Comparison of ENCODE assay signal across 6 cellular contexts in the genomic region with DNA sequence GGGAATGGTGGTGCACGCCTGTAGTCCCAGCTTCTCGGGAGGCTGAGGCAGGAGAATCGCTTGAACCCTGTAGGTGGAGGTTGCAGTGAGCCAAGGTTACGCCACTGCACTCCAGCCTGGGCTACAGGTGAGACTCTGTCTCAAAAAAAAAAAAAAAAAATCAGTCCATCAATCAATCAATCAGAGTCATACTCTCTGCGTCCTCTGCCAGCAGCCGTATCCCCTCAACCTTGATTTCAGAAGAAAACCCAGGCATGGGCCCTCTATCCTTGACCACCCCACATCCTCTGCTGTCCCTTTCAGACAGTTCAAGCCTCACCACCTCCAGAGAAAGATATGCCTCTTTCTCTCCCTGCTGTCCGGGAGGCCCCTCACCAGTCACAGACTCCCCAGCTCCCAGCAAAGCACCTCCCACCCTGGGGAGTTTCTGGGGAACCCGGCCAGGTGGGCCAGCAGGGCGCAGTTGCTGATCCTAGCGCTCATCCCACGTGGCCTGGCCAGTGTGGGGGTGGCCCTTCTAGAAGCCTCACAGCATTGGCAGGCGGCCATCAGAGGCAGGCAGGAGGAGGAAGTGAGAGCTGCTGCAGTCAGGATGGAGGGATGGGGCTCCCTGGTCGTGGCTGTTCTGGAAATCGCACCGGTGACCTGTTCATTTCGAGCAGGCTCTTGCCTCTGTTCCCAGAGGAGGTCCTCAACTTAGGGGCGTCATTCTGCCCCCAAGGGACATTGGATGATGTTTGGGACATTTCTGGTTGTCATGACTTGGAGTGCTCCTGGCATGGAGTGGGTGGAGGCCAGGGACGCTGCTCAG. TPM values are rescaled to one million over a fixed set of nuclear protein-coding genes. Genes with fewer than 3 reads are reported as not detected.
A peak's percentile ranks its signal among the peaks of the same experiment; 100 is the strongest.
DNase-seq lines count a peak whose midpoint lies in the region; ATAC-seq, FAIRE-seq and TF ChIP-seq lines count a peak whose summit lies in the region.

No MANE protein-coding gene starts in this region.

- H3K27me3 ChIP-seq in BLaER1 treated with 17β-estradiol and CSF1 and Interleukin-3, amounts not matched to agents 10 nM and 100 nM, result no peaks in the 10 kb centered on the region
- H3K27me3 ChIP-seq in GM12878 (replicated peaks in 1 of 2; ENCODE audit: control insufficient read depth in 2 of 2, insufficient read depth in 2 of 2, low read length in 1 of 2) (no peaks in the 10 kb centered on the region), HAP-1 (ENCODE audit: low read depth) (no peaks in the 10 kb centered on the region)

- peak; percentile 95 for FAIRE-seq in GM12878 (lab: Jason Lieb, UNC)

- peaks cover 57 to 69% (median 63%) of the 10 kb centered on the region in 10 experiments for H3K4me1 ChIP-seq in BLaER1 treated with 17β-estradiol and CSF1 and Interleukin-3, amounts not matched to agents 10 nM and 100 nM
- H3K4me1 ChIP-seq in GM12878 (ENCODE audit: control insufficient read depth, insufficient read depth, low read length) (peaks cover 14% of the 10 kb centered on the region), HAP-1 (no peaks in the 10 kb centered on the region; the same call in 1 of the 2 replicates)

- peak overlapping the region; percentile 36 to 95 (median 71); a peak in 21 of 22 replicates for H3K27ac ChIP-seq in BLaER1 treated with 17β-estradiol and CSF1 and Interleukin-3, amounts not matched to agents 10 nM and 100 nM
- peak overlapping the region; percentile 74 for H3K27ac ChIP-seq in GM12878 (ENCODE audit: control insufficient read depth, insufficient read depth)

- intact Hi-C loops in GM12878 (cut with micrococcal nuclease; ENCODE audit: unreplicated experiment), result loop anchor here (5.0 to 10.0 kb wide), 2 partner anchors 99 to 172 kb away; a partner anchor contains a TSS

- H3K4me1 Mint-ChIP-seq in IgD-negative memory B cell (peaks cover 13 to 20% (median 19%) of the 10 kb centered on the region in 3 donors), nephron (peaks cover 8% of the 10 kb centered on the region)

- H3K9me3 ChIP-seq in BLaER1 treated with 17β-estradiol and CSF1 and Interleukin-3, amounts not matched to agents 10 nM and 100 nM (replicated peaks in 1 of 11), result no peaks in the 10 kb centered on the region; a peak in 1 of 22 replicates
- no peaks in the 10 kb centered on the region for H3K9me3 ChIP-seq in GM12878 (replicated peaks; ENCODE audit: control insufficient read depth, insufficient read depth, low read length)
- no peaks in the 10 kb centered on the region for H3K9me3 ChIP-seq in HAP-1

- RAD21 ChIA-PET in GM12878 (lab: Charles Lee; ENCODE audit: unreplicated experiment), result interaction anchor here (0.6 to 1.3 kb wide), 5 partner anchors 8 to 411 kb away, joined by 3 read pairs; a partner anchor contains a TSS

- H3K27me3 Mint-ChIP-seq in IgD-negative memory B cell (no peaks in the 10 kb centered on the region), nephron (ENCODE audit: low read depth) (no peaks in the 10 kb centered on the region)

- TF ChIP-seq RAD21 in GM12878 (IDR thresholded peaks at IDR 0.05; ENCODE audit: insufficient read depth, low read depth, low read length), result 0 out of 2 replicates have a peak, but pooled peaks have one; percentile 1

- H3K27ac Mint-ChIP-seq in IgD-negative memory B cell (peak overlapping the region; percentile 53 to 98 (median 95)), nephron (peak overlapping the region; percentile 61 to 94 (median 91))

- ATAC-seq in GM12878 (peak; percentile 69), HG02610 (IDR thresholded peaks at IDR 0.05; ENCODE audit: unreplicated experiment) (no peak)

- CTCF ChIA-PET in GM12878 (lab: Yijun Ruan, JAX), result interaction anchor here (0.6 to 1.0 kb wide), 4 partner anchors 27 to 110 kb away, joined by 3 read pairs; no protein-coding TSS in a partner anchor

- DNase-seq in GM12878 (ENCODE audit: low read depth, low spot score) (peak; percentile 54), HAP-1 (ENCODE audit: low spot score in 2 of 2) (no peak)

- peak overlapping the region; percentile 41 to 100 (median 64); a peak in 20 of 22 replicates for H3K9ac ChIP-seq in BLaER1 treated with 17β-estradiol and CSF1 and Interleukin-3, amounts not matched to agents 10 nM and 100 nM
- peak overlapping the region; percentile 41; the same call in 1 of the 2 replicates for H3K9ac ChIP-seq in GM12878 (ENCODE audit: control insufficient read depth, insufficient read depth, low read length)

- SMC1A ChIA-PET in GM12878 (lab: Charles Lee; ENCODE audit: uncharacterized antibody, unreplicated experiment), result interaction anchor here (1.6 to 1.8 kb wide), 2 partner anchors 27 to 28 kb away, joined by 3 to 4 read pairs; no protein-coding TSS in a partner anchor

- WGBS in GM12878 (ENCODE audit: insufficient coverage, insufficient replicate concordance, low lambda C conversion rate, missing lambda C conversion rate), result 27% methylated on average over 17 of the region's 18 CpGs

- BruUV-seq in GM12878 (replicated peaks; lab: Mats Ljungman, UMichigan), result no TSS peak

- H3K4me3 Mint-ChIP-seq in IgD-negative memory B cell, result peak overlapping the region; percentile 41 to 98 (median 84)
- peak overlapping the region; percentile 59 to 78 (median 70) for H3K4me3 Mint-ChIP-seq in nephron

- in situ Hi-C loops in GM12878 (cut with MboI) (no loop called here), HAP-1 (cut with MboI; ENCODE audit: low sequenced_read_pairs) (no loop called here)

- TF ChIP-seq CTCF in GM12878 (IDR thresholded peaks at IDR 0.05 in 2 of 3, conservative IDR thresholded peaks at IDR 0.05 in 1 of 3; ENCODE audit: control insufficient read depth in 2 of 3, extremely low read depth in 1 of 3, insufficient read depth in 1 of 3, low read depth in 3 of 3, low read length in 3 of 3), result no peak
- no peak for TF ChIP-seq CTCF in nephron (IDR thresholded peaks at IDR 0.05; ENCODE audit: unreplicated experiment in 3 of 3)

- H3K79me2 ChIP-seq in GM12878 (ENCODE audit: control insufficient read depth, insufficient read depth, low read length), result peaks cover 25% of the 10 kb centered on the region

- peak overlapping the region; percentile 68 for H2AFZ ChIP-seq in GM12878 (ENCODE audit: control insufficient read depth, low read depth, low read length)

- TF ChIP-seq POLR2A in GM12878 (IDR thresholded peaks at IDR 0.05; ENCODE audit: low read depth, low read length), result peak; percentile 65

- no peak for TF ChIP-seq EP300 in GM12878 (IDR thresholded peaks at IDR 0.05; ENCODE audit: borderline replicate concordance in 1 of 2, control insufficient read depth in 1 of 2, low read depth in 2 of 2, low read length in 2 of 2)

- peaks cover 3 to 11% (median 9%) of the 10 kb centered on the region in 11 experiments for H3K36me3 ChIP-seq in BLaER1 treated with 17β-estradiol and CSF1 and Interleukin-3, amounts not matched to agents 10 nM and 100 nM
- H3K36me3 ChIP-seq in GM12878 (ENCODE audit: control insufficient read depth in 2 of 2, insufficient read depth in 2 of 2, low read length in 1 of 2) (no peaks in the 10 kb centered on the region; a peak in 2 of 4 replicates), HAP-1 (replicated peaks) (peaks cover 16% of the 10 kb centered on the region)

- H3K4me3 ChIP-seq in BLaER1 treated with 17β-estradiol and CSF1 and Interleukin-3, amounts not matched to agents 10 nM and 100 nM, result peak overlapping the region in 8 of 10 experiments; percentile 8 to 52 (median 31); a peak in 10 of 20 replicates
- H3K4me3 ChIP-seq in GM12878 (no peak overlapping the region; the same call in 1 of the 2 replicates), HAP-1 (no peak overlapping the region)

- H4K20me1 ChIP-seq in BLaER1 treated with 17β-estradiol and CSF1 and Interleukin-3, amounts not matched to agents 10 nM and 100 nM, result peaks cover 18 to 20% (median 19%) of the 10 kb centered on the region in 11 experiments
- peaks cover 4% of the 10 kb centered on the region; the same call in 1 of the 2 replicates for H4K20me1 ChIP-seq in GM12878 (ENCODE audit: control insufficient read depth, insufficient read depth)

- POLR2A ChIA-PET in GM12878 (lab: Charles Lee), result interaction anchor here (0.6 to 1.6 kb wide), 2 partner anchors 9 to 28 kb away, joined by 5 to 7 read pairs; no protein-coding TSS in a partner anchor

- H3K36me3 Mint-ChIP-seq in IgD-negative memory B cell (peaks cover 3% of the 10 kb centered on the region), nephron (ENCODE audit: low read depth) (no peaks in the 10 kb centered on the region)

- peak overlapping the region; percentile 82 to 97 (median 92) for H3K4me2 ChIP-seq in BLaER1 treated with 17β-estradiol and CSF1 and Interleukin-3, amounts not matched to agents 10 nM and 100 nM
- peak overlapping the region; percentile 75 for H3K4me2 ChIP-seq in GM12878 (ENCODE audit: control insufficient read depth, insufficient read depth)

- H3K9me3 Mint-ChIP-seq in IgD-negative memory B cell (no peaks in the 10 kb centered on the region), nephron (no peaks in the 10 kb centered on the region)

RNA-seq across cellular contexts. Expression of a gene that starts 10.2 kb away (rescaled TPM):
- 4.3 TPM for polyA plus RNA-seq in IgD-negative memory B cell
- total RNA-seq in GM12878 (2013; cell fraction: nucleolus; rRNA removed), result not detected in 2 replicates
- total RNA-seq in GM12878 (2014; rRNA removed), result not detected in 2 replicates
- not detected in 2 replicates for total RNA-seq in GM12878 (2014; rRNA removed; fragmentation: Illumina TruSeq; extraction: Trizol)
- total RNA-seq in GM12878 (2021), result 0.41 and 0.43 TPM in 2 replicates
- polyA plus RNA-seq in GM12878 (2011; ENCODE audit: low read depth), result not detected
- polyA plus RNA-seq in GM12878 (2011; rRNA removed), result not detected in 2 replicates
- polyA plus RNA-seq in GM12878 (2011; cell fraction: cytosol; rRNA removed), result 0.10 TPM in 1 of 2 replicates, not detected in the other
- polyA plus RNA-seq in GM12878 (2011; cell fraction: nucleus; rRNA removed), result 0.13 TPM in 1 of 2 replicates, not detected in the other
- polyA plus RNA-seq in GM12878 (2012), result 0.90 and 2.8 TPM in 2 replicates
- polyA plus RNA-seq in GM12878 (2014; fragmentation: Illumina TruSeq; extraction: Trizol), result not detected in 2 replicates
- not detected for polyA plus RNA-seq in GM12878 (2014; fragmentation: Nextera tagmentation; extraction: Ambion mirVana)
- polyA plus RNA-seq in GM12878 (2014; rRNA removed), result 0.14 TPM in 1 of 2 replicates, not detected in the other
- polyA plus RNA-seq in GM12878 (2016; fragmentation: Nextera tagmentation; extraction: Ambion mirVana), result under 1 TPM; 0.49 to 0.91 TPM
- polyA minus RNA-seq in GM12878 (2011; rRNA and poly(A)+ RNA removed), result 0.72 TPM in 1 of 2 replicates, not detected in the other
- not detected in 2 replicates for polyA minus RNA-seq in GM12878 (2011; cell fraction: cytosol; rRNA and poly(A)+ RNA removed)
- not detected in 2 replicates for polyA minus RNA-seq in GM12878 (2011; cell fraction: nucleus; rRNA and poly(A)+ RNA removed)

RNA-seq across cellular contexts. Expression of a gene that starts 15.6 kb away (rescaled TPM):
- polyA plus RNA-seq in IgD-negative memory B cell (0.26 TPM), GM12878 (2011; rRNA removed) (0.03 TPM in 1 of 2 replicates, not detected in the other), GM12878 (2014; fragmentation: Illumina TruSeq; extraction: Trizol) (not detected in 2 replicates), GM12878 (2014; fragmentation: Nextera tagmentation; extraction: Ambion mirVana) (not detected), GM12878 (2014; rRNA removed) (not detected in 2 replicates), GM12878 (2016; fragmentation: Nextera tagmentation; extraction: Ambion mirVana) (under 1 TPM in 1 of 2 experiments, not detected in 1; 0.05 TPM)
- total RNA-seq in GM12878 (2013; cell fraction: nucleolus; rRNA removed), result not detected in 2 replicates
- total RNA-seq in GM12878 (2014; rRNA removed) (not detected in 2 replicates), GM12878 (2014; rRNA removed; fragmentation: Illumina TruSeq; extraction: Trizol) (not detected in 2 replicates), GM12878 (2021) (0.10 and 0.13 TPM in 2 replicates)
- 0.09 TPM for polyA plus RNA-seq in GM12878 (2011; ENCODE audit: low read depth)
- not detected in 2 replicates for polyA plus RNA-seq in GM12878 (2011; cell fraction: cytosol; rRNA removed)
- 0.06 and 0.19 TPM in 2 replicates for polyA plus RNA-seq in GM12878 (2011; cell fraction: nucleus; rRNA removed)
- 0.25 and 1.1 TPM in 2 replicates for polyA plus RNA-seq in GM12878 (2012)
- polyA minus RNA-seq in GM12878 (2011; rRNA and poly(A)+ RNA removed), result 0.05 TPM in 1 of 2 replicates, not detected in the other
- polyA minus RNA-seq in GM12878 (2011; cell fraction: cytosol; rRNA and poly(A)+ RNA removed), result 0.52 TPM in 1 of 2 replicates, not detected in the other
- polyA minus RNA-seq in GM12878 (2011; cell fraction: nucleus; rRNA and poly(A)+ RNA removed), result 0.12 and 0.19 TPM in 2 replicates

RNA-seq across cellular contexts. Expression of a gene that starts 17.3 kb away (rescaled TPM):
- 0.15 TPM for polyA plus RNA-seq in IgD-negative memory B cell
- 3.2 and 4.9 TPM in 2 replicates for total RNA-seq in GM12878 (2013; cell fraction: nucleolus; rRNA removed)
- total RNA-seq in GM12878 (2014; rRNA removed), result 1.4 and 1.7 TPM in 2 replicates
- 0.18 TPM in 1 of 2 replicates, not detected in the other for total RNA-seq in GM12878 (2014; rRNA removed; fragmentation: Illumina TruSeq; extraction: Trizol)
- total RNA-seq in GM12878 (2021), result 2.1 and 3.5 TPM in 2 replicates
- polyA plus RNA-seq in GM12878 (2011; ENCODE audit: low read depth), result not detected
- 0.20 and 0.22 TPM in 2 replicates for polyA plus RNA-seq in GM12878 (2011; rRNA removed)
- 0.30 and 0.89 TPM in 2 replicates for polyA plus RNA-seq in GM12878 (2011; cell fraction: cytosol; rRNA removed)
- 15.5 and 28.6 TPM in 2 replicates for polyA plus RNA-seq in GM12878 (2011; cell fraction: nucleus; rRNA removed)
- polyA plus RNA-seq in GM12878 (2012), result 0.27 and 0.92 TPM in 2 replicates
- polyA plus RNA-seq in GM12878 (2014; fragmentation: Illumina TruSeq; extraction: Trizol), result not detected in 2 replicates
- polyA plus RNA-seq in GM12878 (2014; fragmentation: Nextera tagmentation; extraction: Ambion mirVana), result not detected
- polyA plus RNA-seq in GM12878 (2014; rRNA removed), result 2.6 TPM in 2 replicates
- under 1 TPM in 1 of 2 experiments, not detected in 1; 0.17 TPM for polyA plus RNA-seq in GM12878 (2016; fragmentation: Nextera tagmentation; extraction: Ambion mirVana)
- polyA minus RNA-seq in GM12878 (2011; rRNA and poly(A)+ RNA removed), result 0.31 TPM in 1 of 2 replicates, not detected in the other
- polyA minus RNA-seq in GM12878 (2011; cell fraction: cytosol; rRNA and poly(A)+ RNA removed), result 1.2 TPM in 1 of 2 replicates, not detected in the other
- polyA minus RNA-seq in GM12878 (2011; cell fraction: nucleus; rRNA and poly(A)+ RNA removed), result 1.6 and 5.0 TPM in 2 replicates

RNA-seq across cellular contexts. Expression of a gene that starts 29.8 kb away (rescaled TPM):
- polyA plus RNA-seq in IgD-negative memory B cell (37.8 TPM), GM12878 (2011; rRNA removed) (3.3 and 5.4 TPM in 2 replicates), GM12878 (2014; fragmentation: Illumina TruSeq; extraction: Trizol) (2.4 and 26.9 TPM in 2 replicates), GM12878 (2014; fragmentation: Nextera tagmentation; extraction: Ambion mirVana) (under 1 TPM; 0.33 to 0.55 TPM), GM12878 (2014; rRNA removed) (36.2 and 61.3 TPM in 2 replicates), GM12878 (2016; fragmentation: Nextera tagmentation; extraction: Ambion mirVana) (10 to 100 TPM; 34.4 to 39.7 TPM)
- 88.3 and 88.5 TPM in 2 replicates for total RNA-seq in GM12878 (2013; cell fraction: nucleolus; rRNA removed)
- total RNA-seq in GM12878 (2014; rRNA removed) (41.5 and 49.3 TPM in 2 replicates), GM12878 (2014; rRNA removed; fragmentation: Illumina TruSeq; extraction: Trizol) (12.3 and 15.6 TPM in 2 replicates), GM12878 (2021) (132 and 143 TPM in 2 replicates)
- 49.8 TPM for polyA plus RNA-seq in GM12878 (2011; ENCODE audit: low read depth)
- 11.1 and 14.5 TPM in 2 replicates for polyA plus RNA-seq in GM12878 (2011; cell fraction: cytosol; rRNA removed)
- 89.6 and 126 TPM in 2 replicates for polyA plus RNA-seq in GM12878 (2011; cell fraction: nucleus; rRNA removed)
- polyA plus RNA-seq in GM12878 (2012), result 86.1 and 131 TPM in 2 replicates
- polyA minus RNA-seq in GM12878 (2011; rRNA and poly(A)+ RNA removed), result 10.2 and 25.5 TPM in 2 replicates
- 30.7 and 38.0 TPM in 2 replicates for polyA minus RNA-seq in GM12878 (2011; cell fraction: cytosol; rRNA and poly(A)+ RNA removed)
- polyA minus RNA-seq in GM12878 (2011; cell fraction: nucleus; rRNA and poly(A)+ RNA removed), result 69.4 and 102 TPM in 2 replicates

RNA-seq across cellular contexts. Expression of a gene that starts 30.3 kb away (rescaled TPM):
- 163 TPM for polyA plus RNA-seq in IgD-negative memory B cell
- total RNA-seq in GM12878 (2013; cell fraction: nucleolus; rRNA removed), result 30.4 and 31.3 TPM in 2 replicates
- total RNA-seq in GM12878 (2014; rRNA removed), result 131 and 133 TPM in 2 replicates
- total RNA-seq in GM12878 (2014; rRNA removed; fragmentation: Illumina TruSeq; extraction: Trizol), result 42.8 and 49.7 TPM in 2 replicates
- total RNA-seq in GM12878 (2021), result 92.9 and 98.0 TPM in 2 replicates
- 24.5 TPM for polyA plus RNA-seq in GM12878 (2011; ENCODE audit: low read depth)
- 27.7 and 52.0 TPM in 2 replicates for polyA plus RNA-seq in GM12878 (2011; rRNA removed)
- 90.9 and 142 TPM in 2 replicates for polyA plus RNA-seq in GM12878 (2011; cell fraction: cytosol; rRNA removed)
- 85.3 and 98.1 TPM in 2 replicates for polyA plus RNA-seq in GM12878 (2011; cell fraction: nucleus; rRNA removed)
- polyA plus RNA-seq in GM12878 (2012), result 53.2 and 83.0 TPM in 2 replicates
- 13.8 and 32.4 TPM in 2 replicates for polyA plus RNA-seq in GM12878 (2014; fragmentation: Illumina TruSeq; extraction: Trizol)
- polyA plus RNA-seq in GM12878 (2014; fragmentation: Nextera tagmentation; extraction: Ambion mirVana), result 1 to 10 TPM; 1.3 to 6.9 TPM
- 133 and 158 TPM in 2 replicates for polyA plus RNA-seq in GM12878 (2014; rRNA removed)
- polyA plus RNA-seq in GM12878 (2016; fragmentation: Nextera tagmentation; extraction: Ambion mirVana), result 100 to 1,000 TPM; 119 to 125 TPM
- 9.7 and 26.1 TPM in 2 replicates for polyA minus RNA-seq in GM12878 (2011; rRNA and poly(A)+ RNA removed)
- 12.0 and 16.9 TPM in 2 replicates for polyA minus RNA-seq in GM12878 (2011; cell fraction: cytosol; rRNA and poly(A)+ RNA removed)
- polyA minus RNA-seq in GM12878 (2011; cell fraction: nucleus; rRNA and poly(A)+ RNA removed), result 14.1 and 27.3 TPM in 2 replicates

Comparison
In these comparisons a context has a peak if more than half of its experiments do, and no peak if none do; other contexts are left out.
1. H3K4me3 ChIP-seq: peak in BLaER1 treated with 17β-estradiol and CSF1 and Interleukin-3, amounts not matched to agents 10 nM and 100 nM (8 of 10); none in GM12878 (single experiment) and HAP-1 (single experiment).